8 cellular contexts compared by ENCODE assay signal in the genomic region with DNA sequence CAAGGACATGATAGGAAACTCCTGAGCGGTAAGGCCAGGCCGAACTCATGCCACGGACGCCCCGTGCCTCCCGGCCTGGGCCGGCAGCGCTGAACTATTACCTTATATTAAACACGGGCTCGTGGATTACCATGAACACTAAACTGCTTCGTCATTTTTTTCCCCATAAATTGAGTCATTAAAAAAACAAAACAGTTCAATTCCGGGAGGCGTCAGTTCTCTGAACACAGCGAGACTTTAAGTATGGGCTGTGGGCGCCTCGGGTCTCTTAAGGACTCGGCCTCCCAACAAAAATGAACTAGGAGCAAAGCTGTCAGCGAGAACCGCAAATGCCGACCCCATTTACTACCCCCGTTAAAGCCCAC. TPM values are rescaled to one million over a fixed set of nuclear protein-coding genes. Genes with fewer than 3 reads are reported as not detected.
DNase-seq lines count a peak whose midpoint lies in the region; ATAC-seq, FAIRE-seq and TF ChIP-seq lines count a peak whose summit lies in the region.
"Had no signal": no experiment of that assay in that cellular context is flagged by ENCODE, and none has a peak within 500 bp of the region (broad histone marks: within the 10 kb centered on the region; RNA-seq: fewer than 3 reads in every experiment).

No MANE protein-coding gene starts in this region.

- CTCF ChIA-PET in GM12878 (lab: Yijun Ruan, JAX): interaction anchor here (0.6 to 1.6 kb wide), 3 partner anchors 8 to 890 kb away, joined by 3 to 4 read pairs (median 3); no protein-coding TSS in a partner anchor

- H3K4me3 ChIP-seq in GM12875 (ENCODE audit: low read depth, low read length) (peak overlapping the region; percentile 91), NB4 (ENCODE audit: low read depth, low read length) (peak overlapping the region; percentile 72), GM12878 (peak overlapping the region; percentile 85), keratinocyte (ENCODE audit: control insufficient read depth in 2 of 3, extremely low read depth in 1 of 3, insufficient read depth in 2 of 3, low read depth in 1 of 3, low read length in 3 of 3) (peak overlapping the region; percentile 85 to 92 (median 89))

- H2AFZ ChIP-seq in GM12878 (ENCODE audit: control insufficient read depth, low read depth, low read length): peak overlapping the region; percentile 85
- peak overlapping the region; percentile 42 for H2AFZ ChIP-seq in keratinocyte (ENCODE audit: control insufficient read depth, low read length)

- TF ChIP-seq POLR2A in NB4 (IDR thresholded peaks at IDR 0.05; ENCODE audit: extremely low read depth, insufficient read length): no peak
- TF ChIP-seq POLR2A in GM12878 (IDR thresholded peaks at IDR 0.05; ENCODE audit: low read depth, low read length): no peak

- 4% methylated on average over 17 of the region's 21 CpGs for WGBS in GM12878 (ENCODE audit: insufficient coverage, insufficient replicate concordance, low lambda C conversion rate, missing lambda C conversion rate)

- DNase-seq in NB4 (ENCODE audit: low read depth) (no peak), GM12878 (ENCODE audit: low read depth, low spot score) (no peak), keratinocyte (ENCODE audit: low read depth, low spot score) (no peak), DMS 273 (lab: John Stamatoyannopoulos, UW; ENCODE audit: unreplicated experiment) (no peak)
- DNase-seq in stimulated activated CD4-positive, alpha-beta T cell treated with anti-CD3 and anti-CD28 coated beads, Interleukin-1b, Interleukin-23, amount 100 ng/mL, for 4 hours (ENCODE audit: low read depth in 2 of 2): peak; percentile 40 to 57

- H3K9me3 ChIP-seq in GM12878 (replicated peaks; ENCODE audit: control insufficient read depth, insufficient read depth, low read length): no peaks in the 10 kb centered on the region; the same call in 2 of the 3 replicates
- no peaks in the 10 kb centered on the region for H3K9me3 ChIP-seq in keratinocyte (ENCODE audit: control insufficient read depth, low read depth, low read length)

- POLR2A ChIA-PET in GM12878 (lab: Charles Lee): interaction anchor here (1.7 kb wide), 1 partner anchor 8 kb away, joined by 6 read pairs; no protein-coding TSS in a partner anchor

- H3K79me2 ChIP-seq in GM12878 (ENCODE audit: control insufficient read depth, insufficient read depth, low read length) (peaks cover 11% of the 10 kb centered on the region), keratinocyte (ENCODE audit: control insufficient read depth, insufficient read depth, low read length) (peaks cover 22% of the 10 kb centered on the region)

- H3K4me2 ChIP-seq in GM12878 (ENCODE audit: control insufficient read depth, insufficient read depth) (peak overlapping the region; percentile 51; the same call in 1 of the 2 replicates), keratinocyte (ENCODE audit: control insufficient read depth, extremely low read depth, insufficient read depth, low read depth, low read length) (peak overlapping the region; percentile 76)

- H4K20me1 ChIP-seq in GM12878 (ENCODE audit: control insufficient read depth, insufficient read depth) (no peaks in the 10 kb centered on the region), keratinocyte (ENCODE audit: control insufficient read depth, extremely low read depth, insufficient read depth, low read length) (no peaks in the 10 kb centered on the region)

- FAIRE-seq in GM12878 (lab: Jason Lieb, UNC) (no peak), keratinocyte (lab: Jason Lieb, UNC) (no peak)
- FAIRE-seq: colon had no signal

- dilution Hi-C loops in keratinocyte (cut with MboI; ENCODE audit: extremely low pct_ligation_motif_present, low sequenced_read_pairs): no loop called here

- TSS peak; percentile 61 for BruUV-seq in GM12878 (replicated peaks; lab: Mats Ljungman, UMichigan)

- intact Hi-C loops in GM12878 (cut with micrococcal nuclease; ENCODE audit: unreplicated experiment): no loop called here

- no peak for TF ChIP-seq CTCF in GM12875 (IDR thresholded peaks at IDR 0.05; ENCODE audit: borderline replicate concordance, insufficient read depth, low read depth, low read length)
- no peak for TF ChIP-seq CTCF in NB4 (IDR thresholded peaks at IDR 0.05; ENCODE audit: low read depth, low read length)
- TF ChIP-seq CTCF in GM12878 (IDR thresholded peaks at IDR 0.05 in 2 of 3, conservative IDR thresholded peaks at IDR 0.05 in 1 of 3; ENCODE audit: control insufficient read depth in 2 of 3, extremely low read depth in 1 of 3, insufficient read depth in 1 of 3, low read depth in 3 of 3, low read length in 3 of 3): no peak
- no peak for TF ChIP-seq CTCF in keratinocyte (optimal IDR thresholded peaks at IDR 0.05 in 1 of 3, IDR thresholded peaks at IDR 0.05 in 1 of 3, conservative IDR thresholded peaks at IDR 0.05 in 1 of 3; ENCODE audit: extremely low read depth in 1 of 3, insufficient read depth in 2 of 3, low read length in 3 of 3)

- ATAC-seq in GM12878 (peak; percentile 1; the same call in 2 of the 3 replicates), GM19324 (IDR thresholded peaks at IDR 0.05; ENCODE audit: low FRiP score, unreplicated experiment) (no peak)

- H3K27ac ChIP-seq in GM12878 (ENCODE audit: control insufficient read depth, insufficient read depth) (peak overlapping the region; percentile 69), keratinocyte (ENCODE audit: control insufficient read depth, insufficient read depth, low read length) (peak overlapping the region; percentile 88)

- SMC1A ChIA-PET in GM12878 (lab: Charles Lee; ENCODE audit: uncharacterized antibody, unreplicated experiment): no interaction called here

- H3K9me1 ChIP-seq in keratinocyte (ENCODE audit: control insufficient read depth, extremely low read depth, insufficient read depth, low read length): no peaks in the 10 kb centered on the region

- RAD21 ChIA-PET in GM12878 (lab: Charles Lee; ENCODE audit: unreplicated experiment): interaction anchor here (0.7 kb wide), 1 partner anchor 702 kb away, joined by 4 read pairs; no protein-coding TSS in a partner anchor

- 0 out of 4 replicates have a peak, but pooled peaks cover 0 to 3% of the 10 kb centered on the region in 2 experiments for H3K27me3 ChIP-seq in GM12878 (replicated peaks in 1 of 2; ENCODE audit: control insufficient read depth in 2 of 2, insufficient read depth in 2 of 2, low read length in 1 of 2)
- no peaks in the 10 kb centered on the region for H3K27me3 ChIP-seq in keratinocyte (ENCODE audit: control insufficient read depth, extremely low read depth, insufficient read depth, low read length)

- TF ChIP-seq EP300 in GM12878 (IDR thresholded peaks at IDR 0.05; ENCODE audit: borderline replicate concordance in 1 of 2, control insufficient read depth in 1 of 2, low read depth in 2 of 2, low read length in 2 of 2): no peak

- H3K36me3 ChIP-seq in GM12878 (ENCODE audit: control insufficient read depth in 2 of 2, insufficient read depth in 2 of 2, low read length in 1 of 2) (peaks cover 6 to 9% of the 10 kb centered on the region in 2 experiments; a peak in 3 of 4 replicates), keratinocyte (ENCODE audit: control insufficient read depth in 2 of 2, extremely low read depth in 1 of 2, insufficient read depth in 2 of 2, low read length in 2 of 2) (peaks cover 17% of the 10 kb centered on the region in 2 experiments)

- TF ChIP-seq RAD21 in GM12878 (IDR thresholded peaks at IDR 0.05; ENCODE audit: insufficient read depth, low read depth, low read length): no peak

- H3K9ac ChIP-seq in GM12878 (ENCODE audit: control insufficient read depth, insufficient read depth, low read length) (peak overlapping the region; percentile 86), keratinocyte (ENCODE audit: control insufficient read depth, extremely low read depth, insufficient read depth, low read length) (peak overlapping the region; percentile 93)

- in situ Hi-C loops in GM12878 (cut with MboI): no loop called here

- H3K4me1 ChIP-seq in GM12878 (ENCODE audit: control insufficient read depth, insufficient read depth, low read length) (peaks cover 5% of the 10 kb centered on the region), keratinocyte (ENCODE audit: control insufficient read depth, extremely low read depth, insufficient read depth, low read length) (peaks cover 2% of the 10 kb centered on the region)

TF ChIP-seq in GM12878, 131 proteins besides CTCF, POLR2A, EP300 and RAD21 (continues in another document):
- no peak for TF ChIP-seq RB1 (IDR thresholded peaks at IDR 0.05; ENCODE audit: borderline replicate concordance)
- TF ChIP-seq ETV6 (conservative IDR thresholded peaks at IDR 0.05 in 1 of 2, IDR thresholded peaks at IDR 0.05 in 1 of 2; ENCODE audit: borderline replicate concordance in 1 of 2, low read depth in 1 of 2): no peak
- no peak for TF ChIP-seq KDM1A (IDR thresholded peaks at IDR 0.05; ENCODE audit: borderline replicate concordance)
- TF ChIP-seq MTA3 (IDR thresholded peaks at IDR 0.05; ENCODE audit: borderline replicate concordance, low read length): no peak
- TF ChIP-seq IKZF2 (IDR thresholded peaks at IDR 0.05): no peak
- TF ChIP-seq CHD4 (IDR thresholded peaks at IDR 0.05): no peak
- TF ChIP-seq CBX3 (IDR thresholded peaks at IDR 0.05; ENCODE audit: borderline replicate concordance, low read depth): no peak

RNA-seq across cellular contexts. Expression of a gene that starts 0.5 kb away (rescaled TPM):
- total RNA-seq in GM12878 (2013; cell fraction: nucleolus; rRNA removed): 103 and 110 TPM in 2 replicates
- 44.7 and 45.5 TPM in 2 replicates for total RNA-seq in GM12878 (2014; rRNA removed)
- total RNA-seq in GM12878 (2014; rRNA removed; fragmentation: Illumina TruSeq; extraction: Trizol): 42.7 and 45.3 TPM in 2 replicates
- 51.6 and 52.2 TPM in 2 replicates for total RNA-seq in GM12878 (2021)
- 28.4 TPM for polyA plus RNA-seq in GM12878 (2011; ENCODE audit: low read depth)
- 17.1 and 21.3 TPM in 2 replicates for polyA plus RNA-seq in GM12878 (2011; rRNA removed)
- 28.0 and 34.7 TPM in 2 replicates for polyA plus RNA-seq in GM12878 (2011; cell fraction: cytosol; rRNA removed)
- 138 and 146 TPM in 2 replicates for polyA plus RNA-seq in GM12878 (2011; cell fraction: nucleus; rRNA removed)
- 43.2 and 44.8 TPM in 2 replicates for polyA plus RNA-seq in GM12878 (2012)
- 47.6 and 52.2 TPM in 2 replicates for polyA plus RNA-seq in GM12878 (2014; fragmentation: Illumina TruSeq; extraction: Trizol)
- 10 to 100 TPM; 15.5 to 22.8 TPM for polyA plus RNA-seq in GM12878 (2014; fragmentation: Nextera tagmentation; extraction: Ambion mirVana)
- 27.3 and 28.2 TPM in 2 replicates for polyA plus RNA-seq in GM12878 (2014; rRNA removed)
- 10 to 100 TPM; 52.3 to 53.0 TPM for polyA plus RNA-seq in GM12878 (2016; fragmentation: Nextera tagmentation; extraction: Ambion mirVana)
- polyA minus RNA-seq in GM12878 (2011; rRNA and poly(A)+ RNA removed): 21.8 and 27.1 TPM in 2 replicates
- 17.2 and 17.6 TPM in 2 replicates for polyA minus RNA-seq in GM12878 (2011; cell fraction: cytosol; rRNA and poly(A)+ RNA removed)
- polyA minus RNA-seq in GM12878 (2011; cell fraction: nucleus; rRNA and poly(A)+ RNA removed): 32.5 and 45.8 TPM in 2 replicates
- polyA plus RNA-seq in keratinocyte: 29.5 to 86.5 TPM (median 47.2 TPM) in 3 replicates
- 20.2 TPM for polyA plus RNA-seq in keratinocyte (2011; ENCODE audit: low read depth)
- polyA plus RNA-seq in keratinocyte (2011; cell fraction: cytosol; rRNA removed): 47.3 and 47.7 TPM in 2 replicates
- 120 and 126 TPM in 2 replicates for polyA plus RNA-seq in keratinocyte (2011; cell fraction: nucleus; rRNA removed)
- polyA plus RNA-seq in keratinocyte (2012; ENCODE audit: low replicate concordance): 46.9 and 75.3 TPM in 2 replicates
- 32.0 to 86.5 TPM (median 65.6 TPM) in 3 replicates for polyA minus RNA-seq in keratinocyte
- 43.9 TPM for polyA minus RNA-seq in keratinocyte (2011; cell fraction: cytosol; rRNA and poly(A)+ RNA removed)
- 53.9 and 82.5 TPM in 2 replicates for polyA minus RNA-seq in keratinocyte (2011; cell fraction: nucleus; rRNA and poly(A)+ RNA removed)

Comparison
In these comparisons a context has a peak if more than half of its experiments do, and no peak if none do; other contexts are left out.
1. DNase-seq: peak in stimulated activated CD4-positive, alpha-beta T cell treated with anti-CD3 and anti-CD28 coated beads, Interleukin-1b, Interleukin-23, amount 100 ng/mL, for 4 hours (2 of 2); none in NB4 (single experiment), GM12878 (single experiment), keratinocyte (single experiment) and DMS 273 (single experiment).
2. Peak in every context shown above with its lines, with median percentiles within 50 percentile points of each other: H3K4me3 ChIP-seq.